In genomic region chr2:96470636-96471035, GRCh38 we compare ENCODE assay signal across 8 cellular contexts. TPM values are rescaled to one million over a fixed set of nuclear protein-coding genes. Genes with fewer than 3 reads are reported as not detected.
DNase-seq lines count a peak whose midpoint lies in the region; ATAC-seq, FAIRE-seq and TF ChIP-seq lines count a peak whose summit lies in the region.

No MANE protein-coding gene starts in this region.

- 10% methylated on average over 25 of the region's 25 CpGs for WGBS in GM12878 (ENCODE audit: insufficient coverage, insufficient replicate concordance, low lambda C conversion rate, missing lambda C conversion rate)

- H3K27me3 ChIP-seq in DOHH2 (ENCODE audit: control insufficient read depth, low read length): no peaks in the 10 kb centered on the region; the same call in 1 of the 2 replicates
- H3K27me3 ChIP-seq in GM12878 (replicated peaks in 1 of 2; ENCODE audit: control insufficient read depth in 2 of 2, insufficient read depth in 2 of 2, low read length in 1 of 2): no peaks in the 10 kb centered on the region

- H3K9me2 ChIP-seq in DOHH2 (replicated peaks; ENCODE audit: control insufficient read depth, low read length): no peaks in the 10 kb centered on the region

- peaks cover 6% of the 10 kb centered on the region for H3K4me1 Mint-ChIP-seq in T-helper 17 cell

- peak overlapping the region; percentile 59 for H2AFZ ChIP-seq in GM12878 (ENCODE audit: control insufficient read depth, low read depth, low read length)

- no peaks in the 10 kb centered on the region for H3K36me3 Mint-ChIP-seq in T-helper 17 cell (ENCODE audit: low read depth)

- no peaks in the 10 kb centered on the region for H3K36me3 ChIP-seq in DOHH2 (ENCODE audit: control insufficient read depth, low read length)
- H3K36me3 ChIP-seq in GM12878 (ENCODE audit: control insufficient read depth in 2 of 2, insufficient read depth in 2 of 2, low read length in 1 of 2): no peaks in the 10 kb centered on the region
- no peaks in the 10 kb centered on the region for H3K36me3 ChIP-seq in kidney (ENCODE audit: control insufficient read depth in 1 of 2, insufficient read depth in 2 of 2, low read length in 2 of 2)

- H3K27ac Mint-ChIP-seq in T-helper 17 cell: no peak overlapping the region

- H3K79me2 ChIP-seq in DOHH2 (ENCODE audit: control insufficient read depth, low read length) (no peaks in the 10 kb centered on the region), GM12878 (ENCODE audit: control insufficient read depth, insufficient read depth, low read length) (no peaks in the 10 kb centered on the region)

- peak; percentile 22 to 41 (median 29) for DNase-seq in T-helper 17 cell
- DNase-seq in GM12878 (ENCODE audit: low read depth, low spot score): no peak
- peak; percentile 87 for DNase-seq in kidney
- DNase-seq in stimulated activated CD4-positive, alpha-beta T cell treated with anti-CD3 and anti-CD28 coated beads, Interleukin-1b, Interleukin-23, amount 100 ng/mL, for 48 hours: peak; percentile 44
- DNase-seq in RKO (ENCODE audit: low spot score): no peak
- DNase-seq in DMS79 (lab: John Stamatoyannopoulos, UW): no peak
- no peak for DNase-seq in H4 (ENCODE audit: low spot score)

- H3K4me1 ChIP-seq in DOHH2 (ENCODE audit: control insufficient read depth, low read length) (peaks cover 7% of the 10 kb centered on the region), GM12878 (ENCODE audit: control insufficient read depth, insufficient read depth, low read length) (no peaks in the 10 kb centered on the region), kidney (ENCODE audit: control insufficient read depth in 1 of 2, insufficient read depth in 1 of 2, low read depth in 1 of 2, low read length in 2 of 2) (no peaks in the 10 kb centered on the region)

- peak; percentile 13 for FAIRE-seq in GM12878 (lab: Jason Lieb, UNC)
- no peak for FAIRE-seq in kidney (lab: Jason Lieb, UNC)

- no TSS peak for BruUV-seq in GM12878 (replicated peaks; lab: Mats Ljungman, UMichigan)

- ATAC-seq in T-helper 17 cell: peak; percentile 76
- peak; percentile 100 for ATAC-seq in GM12878

- no peak for TF ChIP-seq EP300 in GM12878 (IDR thresholded peaks at IDR 0.05; ENCODE audit: borderline replicate concordance in 1 of 2, control insufficient read depth in 1 of 2, low read depth in 2 of 2, low read length in 2 of 2)

- H3K9ac ChIP-seq in GM12878 (ENCODE audit: control insufficient read depth, insufficient read depth, low read length) (no peak overlapping the region; the same call in 1 of the 2 replicates), kidney (ENCODE audit: low read length in 2 of 2) (peak overlapping the region in 1 of 2 donors; percentile 26)

- no peaks in the 10 kb centered on the region for H4K20me1 ChIP-seq in DOHH2 (ENCODE audit: control insufficient read depth, insufficient read depth, low read depth, low read length)
- H4K20me1 ChIP-seq in GM12878 (ENCODE audit: control insufficient read depth, insufficient read depth): no peaks in the 10 kb centered on the region

- POLR2A ChIA-PET in GM12878 (lab: Charles Lee): no interaction called here

- H3K4me3 Mint-ChIP-seq in T-helper 17 cell: peak overlapping the region; percentile 45

- TF ChIP-seq CTCF in DOHH2 (IDR thresholded peaks at IDR 0.05; ENCODE audit: low read depth, low read length, poor library complexity, severe bottlenecking) (peak; percentile 57), GM12878 (IDR thresholded peaks at IDR 0.05 in 2 of 3, conservative IDR thresholded peaks at IDR 0.05 in 1 of 3; ENCODE audit: control insufficient read depth in 2 of 3, extremely low read depth in 1 of 3, insufficient read depth in 1 of 3, low read depth in 3 of 3, low read length in 3 of 3) (peak; percentile 73 to 85 (median 74)), kidney (IDR thresholded peaks at IDR 0.05; ENCODE audit: borderline replicate concordance, extremely low read depth, insufficient read depth) (peak; percentile 62)

- H3K9me3 ChIP-seq in DOHH2 (ENCODE audit: control insufficient read depth, insufficient read depth, low read length) (no peaks in the 10 kb centered on the region), T-helper 17 cell (ENCODE audit: control insufficient read depth, low read length, poor library complexity, severe bottlenecking) (no peaks in the 10 kb centered on the region), GM12878 (replicated peaks; ENCODE audit: control insufficient read depth, insufficient read depth, low read length) (no peaks in the 10 kb centered on the region), kidney (ENCODE audit: control insufficient read depth in 1 of 2, low read length in 2 of 2) (no peaks in the 10 kb centered on the region)

- intact Hi-C loops in GM12878 (cut with micrococcal nuclease; ENCODE audit: unreplicated experiment) (loop anchor here (1.0 kb wide), 1 partner anchor 39 kb away; no protein-coding TSS in a partner anchor), kidney (cut with DNase I) (no loop called here)

- no peaks in the 10 kb centered on the region for H3F3A ChIP-seq in DOHH2 (ENCODE audit: control insufficient read depth, insufficient read depth)

- H3K27me3 Mint-ChIP-seq in T-helper 17 cell: peaks cover 10% of the 10 kb centered on the region

- CTCF ChIA-PET in GM12878 (lab: Yijun Ruan, JAX): interaction anchor here (0.5 to 3.0 kb wide), 6 partner anchors 8 to 84 kb away, joined by 3 to 18 read pairs (median 5); partner anchors contain the start of gene NEURL3

- no peak overlapping the region for H3K4me3 ChIP-seq in DOHH2 (ENCODE audit: low read length)
- no peak overlapping the region for H3K4me3 ChIP-seq in GM12878
- H3K4me3 ChIP-seq in kidney (ENCODE audit: low read length in 2 of 2): peak overlapping the region; percentile 5 to 13

- no peak overlapping the region for H3K27ac ChIP-seq in DOHH2 (ENCODE audit: low read depth, low read length)
- H3K27ac ChIP-seq in GM12878 (ENCODE audit: control insufficient read depth, insufficient read depth): no peak overlapping the region
- H3K27ac ChIP-seq in kidney (ENCODE audit: low read depth in 2 of 2, low read length in 2 of 2): no peak overlapping the region

- RAD21 ChIA-PET in GM12878 (lab: Charles Lee; ENCODE audit: unreplicated experiment): no interaction called here

- SMC1A ChIA-PET in GM12878 (lab: Charles Lee; ENCODE audit: uncharacterized antibody, unreplicated experiment): interaction anchor here (0.6 to 2.2 kb wide), 5 partner anchors 14 to 148 kb away, joined by 3 to 7 read pairs (median 4); partner anchors contain the start of gene NEURL3

- H3K4me2 ChIP-seq in DOHH2 (ENCODE audit: low read length) (0 out of 2 replicates have a peak overlapping the region, but pooled peaks have one; percentile 12), GM12878 (ENCODE audit: control insufficient read depth, insufficient read depth) (peak overlapping the region; percentile 62)

- TF ChIP-seq POLR2A in GM12878 (IDR thresholded peaks at IDR 0.05; ENCODE audit: low read depth, low read length): no peak

- in situ Hi-C loops in GM12878 (cut with MboI): loop anchor here (5.0 kb wide), 1 partner anchor 37 kb away; the partner anchor contains the start of gene NEURL3

- TF ChIP-seq RAD21 in GM12878 (IDR thresholded peaks at IDR 0.05; ENCODE audit: insufficient read depth, low read depth, low read length): peak; percentile 59

TF ChIP-seq in GM12878, 131 proteins besides CTCF, POLR2A, EP300 and RAD21:
- TF ChIP-seq SMC3 (IDR thresholded peaks at IDR 0.05; ENCODE audit: borderline replicate concordance, low read length) (peak; percentile 81; the same call in 1 of the 2 replicates), IKZF1 (conservative IDR thresholded peaks at IDR 0.05) (peak; percentile 39; the same call in 1 of the 2 replicates), MAX (IDR thresholded peaks at IDR 0.05; ENCODE audit: low read depth, low read length) (no peak), YY1 (IDR thresholded peaks at IDR 0.05; ENCODE audit: low read depth, low read length) (0 out of 2 replicates have a peak, but pooled peaks have one; percentile 34)

RNA-seq across cellular contexts. Expression of gene NEURL3, which starts 34.5 kb away (rescaled TPM):
- under 1 TPM in 1 of 2 donors, not detected in 1; 0.44 TPM for total RNA-seq in T-helper 17 cell
- total RNA-seq in GM12878 (2013; cell fraction: nucleolus; rRNA removed): 2.2 and 2.9 TPM in 2 replicates
- total RNA-seq in GM12878 (2014; rRNA removed): 0.85 and 0.98 TPM in 2 replicates
- total RNA-seq in GM12878 (2014; rRNA removed; fragmentation: Illumina TruSeq; extraction: Trizol): 0.09 and 0.31 TPM in 2 replicates
- 0.44 and 0.72 TPM in 2 replicates for total RNA-seq in GM12878 (2021)
- polyA plus RNA-seq in GM12878 (2011; ENCODE audit: low read depth): 0.16 TPM
- 4.4 and 6.3 TPM in 2 replicates for polyA plus RNA-seq in GM12878 (2011; rRNA removed)
- 6.6 and 7.9 TPM in 2 replicates for polyA plus RNA-seq in GM12878 (2011; cell fraction: cytosol; rRNA removed)
- 7.3 and 12.0 TPM in 2 replicates for polyA plus RNA-seq in GM12878 (2011; cell fraction: nucleus; rRNA removed)
- polyA plus RNA-seq in GM12878 (2012): 0.42 and 0.72 TPM in 2 replicates
- polyA plus RNA-seq in GM12878 (2014; fragmentation: Illumina TruSeq; extraction: Trizol): 0.10 TPM in 1 of 2 replicates, not detected in the other
- polyA plus RNA-seq in GM12878 (2014; fragmentation: Nextera tagmentation; extraction: Ambion mirVana): under 1 TPM; 0.03 to 0.07 TPM
- polyA plus RNA-seq in GM12878 (2014; rRNA removed): 0.39 and 0.51 TPM in 2 replicates
- polyA plus RNA-seq in GM12878 (2016; fragmentation: Nextera tagmentation; extraction: Ambion mirVana): under 1 TPM; 0.55 to 0.79 TPM
- 1.9 and 2.2 TPM in 2 replicates for polyA minus RNA-seq in GM12878 (2011; rRNA and poly(A)+ RNA removed)
- polyA minus RNA-seq in GM12878 (2011; cell fraction: cytosol; rRNA and poly(A)+ RNA removed): 0.52 and 1.2 TPM in 2 replicates
- polyA minus RNA-seq in GM12878 (2011; cell fraction: nucleus; rRNA and poly(A)+ RNA removed): 0.96 and 1.3 TPM in 2 replicates
- 3.2 TPM for total RNA-seq in kidney
- polyA plus RNA-seq in kidney (ENCODE audit: insufficient read depth, low read depth, low replicate concordance): 11.1 TPM
- total RNA-seq in H4 (2014; rRNA removed; shearing (Covaris generic)): not detected in 2 replicates

Comparison
In these comparisons a context has a peak if more than half of its experiments do, and no peak if none do; other contexts are left out.
1. H3K4me3 ChIP-seq: peak in kidney (2 of 2); none in DOHH2 (single experiment) and GM12878 (single experiment).
2. DNase-seq: peak in T-helper 17 cell (3 of 3), kidney (single experiment) and stimulated activated CD4-positive, alpha-beta T cell treated with anti-CD3 and anti-CD28 coated beads, Interleukin-1b, Interleukin-23, amount 100 ng/mL, for 48 hours (single experiment); none in GM12878 (single experiment), RKO (single experiment), DMS79 (single experiment) and H4 (single experiment).
3. Peak in every context shown above with its lines, with median percentiles within 50 percentile points of each other: CTCF ChIP-seq.